In the genomic region with DNA sequence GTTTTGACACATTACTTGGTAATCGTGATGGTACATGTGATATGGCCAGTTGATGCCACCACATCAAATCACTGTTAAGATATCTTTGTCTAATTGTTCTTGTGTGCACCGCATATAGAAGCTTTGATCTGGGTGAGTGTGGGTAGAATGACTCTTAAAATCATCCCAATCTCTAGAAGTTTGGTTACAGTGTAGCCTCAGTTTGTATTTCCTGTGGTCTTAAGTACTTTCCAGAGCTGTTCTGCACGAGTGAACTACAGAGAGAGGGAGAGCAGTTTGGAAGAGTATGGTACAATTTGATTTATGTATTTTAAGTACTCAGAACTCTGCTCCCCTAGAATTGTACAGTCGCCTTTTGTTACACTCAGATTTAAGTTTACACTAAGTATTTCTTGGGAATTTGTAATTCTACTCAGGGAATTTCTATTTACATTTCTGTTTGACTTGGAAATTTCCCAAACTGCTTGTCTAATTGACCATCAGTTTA, we compare ENCODE assay signal across 15 cellular contexts. TPM values are rescaled to one million over a fixed set of nuclear protein-coding genes. Genes with fewer than 3 reads are reported as not detected.
DNase-seq lines count a peak whose midpoint lies in the region; ATAC-seq and TF ChIP-seq lines count a peak whose summit lies in the region.
"Had no signal": no experiment of that assay in that cellular context is flagged by ENCODE, and none has a peak within 500 bp of the region (broad histone marks: within the 10 kb centered on the region; RNA-seq: fewer than 3 reads in every experiment).

No MANE protein-coding gene starts in this region.

- H4K20me1 ChIP-seq in PC-3 (ENCODE audit: low read length) = peaks cover 16% of the 10 kb centered on the region; the same call in 1 of the 2 replicates

- intact Hi-C loops in PC-3 (cut with micrococcal nuclease) = no loop called here
- intact Hi-C loops in natural killer cell (cut with micrococcal nuclease) = no loop called here

- H3K4me3 ChIP-seq in PC-3 (ENCODE audit: low read length) (no peak overlapping the region), adipocyte (ENCODE audit: low read length) (no peak overlapping the region)
- H3K4me3 ChIP-seq: body of pancreas, esophagus muscularis mucosa had no signal

- ATAC-seq in PC-3 = no peak
- peak in 2 of 3 donors; percentile 32 to 51 for ATAC-seq in natural killer cell
- no peak for ATAC-seq in GM21619 (IDR thresholded peaks at IDR 0.05; ENCODE audit: unreplicated experiment)
- ATAC-seq: body of pancreas had no signal

- no peaks in the 10 kb centered on the region for H3F3A ChIP-seq in PC-3 (ENCODE audit: low read length, unreplicated experiment)

- H3K9me3 Mint-ChIP-seq in natural killer cell = no peaks in the 10 kb centered on the region
- H3K9me3 Mint-ChIP-seq: type B pancreatic cell had no signal

- peak; percentile 13 for DNase-seq in activated CD4-positive, CD25-positive, alpha-beta regulatory T cell treated with anti-CD3 and anti-CD28 coated beads, Interleukin-2, amount 50 U/mL, for 16 hours (ENCODE audit: low read depth, low spot score)
- DNase-seq in activated CD4-positive, CD25-positive, alpha-beta regulatory T cell treated with anti-CD3 and anti-CD28 coated beads, Interleukin-2, amount 50 U/mL, for 72 hours = no peak
- DNase-seq in PC-3 = peak; percentile 6
- peak; percentile 46 for DNase-seq in adipocyte (ENCODE audit: low read depth)
- no peak for DNase-seq in natural killer cell
- no peak for DNase-seq in NOMO-1 treated with DMSO at 0.1 percent for 48 hours (lab: John Stamatoyannopoulos, UW; ENCODE audit: unreplicated experiment)
- DNase-seq in NCI-H2107 treated with DMSO at 0.1 percent for 48 hours (lab: John Stamatoyannopoulos, UW; ENCODE audit: unreplicated experiment) = no peak
- DNase-seq: GF-D8, NCI-H1930 had no signal

- no peak overlapping the region for H3K4me3 Mint-ChIP-seq in natural killer cell
- H3K4me3 Mint-ChIP-seq: type B pancreatic cell had no signal

- H3K27me3 Mint-ChIP-seq in natural killer cell (ENCODE audit: low read depth in 2 of 2) = peaks cover 20 to 66% of the 10 kb centered on the region in 2 donors
- H3K27me3 Mint-ChIP-seq: type B pancreatic cell had no signal

- H3K27ac ChIP-seq in PC-3 (ENCODE audit: low read length) = no peak overlapping the region
- H3K27ac ChIP-seq: body of pancreas, esophagus muscularis mucosa, KMS-11 had no signal

- CTCF ChIA-PET in PC-3 (lab: Charles Lee) = no interaction called here

- no peaks in the 10 kb centered on the region for H3K36me3 Mint-ChIP-seq in natural killer cell

- H3K9ac ChIP-seq in PC-3 (ENCODE audit: low read length) (no peak overlapping the region), adipocyte (ENCODE audit: low read length) (no peak overlapping the region)
- H3K9ac ChIP-seq: KMS-11 had no signal

- H3K9me3 ChIP-seq in PC-3 (ENCODE audit: low read length) = no peaks in the 10 kb centered on the region
- no peaks in the 10 kb centered on the region for H3K9me3 ChIP-seq in adipocyte (ENCODE audit: control insufficient read depth, low read length)
- H3K9me3 ChIP-seq: body of pancreas, esophagus muscularis mucosa had no signal

- no peaks in the 10 kb centered on the region for H3K9me2 ChIP-seq in PC-3 (replicated peaks; ENCODE audit: low read length)

- TF ChIP-seq CTCF in PC-3 (conservative IDR thresholded peaks at IDR 0.05; ENCODE audit: low read depth, low read length) (no peak), natural killer cell (IDR thresholded peaks at IDR 0.05) (no peak)

- no peak overlapping the region for H2AFZ ChIP-seq in PC-3 (ENCODE audit: low read length)

- H3K79me2 ChIP-seq in PC-3 (ENCODE audit: low read length) = peaks cover 94% of the 10 kb centered on the region

- H3K27me3 ChIP-seq in PC-3 (ENCODE audit: low read length) (no peaks in the 10 kb centered on the region), adipocyte (replicated peaks; ENCODE audit: control insufficient read depth, insufficient read depth, low read length) (no peaks in the 10 kb centered on the region)
- H3K27me3 ChIP-seq: body of pancreas, esophagus muscularis mucosa had no signal

- BruUV-seq in PC-3 (replicated peaks; lab: Mats Ljungman, UMichigan) = no TSS peak

- H3K36me3 ChIP-seq in PC-3 (ENCODE audit: low read depth, low read length) (no peaks in the 10 kb centered on the region), adipocyte (ENCODE audit: control insufficient read depth, insufficient read depth, low read length, severe bottlenecking) (no peaks in the 10 kb centered on the region)
- H3K36me3 ChIP-seq: esophagus muscularis mucosa had no signal

- POLR2A ChIA-PET in PC-3 (lab: Charles Lee; ENCODE audit: unreplicated experiment) = no interaction called here

- peaks cover 6% of the 10 kb centered on the region for H3K4me1 ChIP-seq in PC-3 (ENCODE audit: insufficient read depth, low read length)
- H3K4me1 ChIP-seq in adipocyte (ENCODE audit: control insufficient read depth, insufficient read depth, low read length) = peaks cover 39% of the 10 kb centered on the region

- H3K4me2 ChIP-seq in PC-3 (ENCODE audit: low read length) = peak overlapping the region; percentile 21; the same call in 1 of the 2 replicates
- H3K4me2 ChIP-seq: KMS-11 had no signal

- peaks cover 13 to 26% of the 10 kb centered on the region in 2 donors for H3K4me1 Mint-ChIP-seq in natural killer cell

- no peak overlapping the region for H3K27ac Mint-ChIP-seq in natural killer cell
- H3K27ac Mint-ChIP-seq: type B pancreatic cell had no signal

RNA-seq across cellular contexts. Expression of gene SNX9, which starts 37.5 kb away (rescaled TPM):
- 18.0 and 21.3 TPM in 2 replicates for total RNA-seq in PC-3 (2014; rRNA removed)
- total RNA-seq in natural killer cell = 1 to 10 TPM; 6.0 to 9.7 (median 7.3) TPM
- total RNA-seq: OCI-LY7 had no signal

Comparison
In these comparisons a context has a peak if more than half of its experiments do, and no peak if none do; other contexts are left out.
1. DNase-seq: peak in activated CD4-positive, CD25-positive, alpha-beta regulatory T cell treated with anti-CD3 and anti-CD28 coated beads, Interleukin-2, amount 50 U/mL, for 16 hours (single experiment), PC-3 (single experiment) and adipocyte (single experiment); none in activated CD4-positive, CD25-positive, alpha-beta regulatory T cell treated with anti-CD3 and anti-CD28 coated beads, Interleukin-2, amount 50 U/mL, for 72 hours (single experiment), natural killer cell (single experiment), NOMO-1 treated with DMSO at 0.1 percent for 48 hours (single experiment) and NCI-H2107 treated with DMSO at 0.1 percent for 48 hours (single experiment).
2. ATAC-seq: peak in natural killer cell (2 of 3); none in PC-3 (single experiment) and GM21619 (single experiment).